28 cellular contexts compared by ENCODE assay signal in the genomic region with DNA sequence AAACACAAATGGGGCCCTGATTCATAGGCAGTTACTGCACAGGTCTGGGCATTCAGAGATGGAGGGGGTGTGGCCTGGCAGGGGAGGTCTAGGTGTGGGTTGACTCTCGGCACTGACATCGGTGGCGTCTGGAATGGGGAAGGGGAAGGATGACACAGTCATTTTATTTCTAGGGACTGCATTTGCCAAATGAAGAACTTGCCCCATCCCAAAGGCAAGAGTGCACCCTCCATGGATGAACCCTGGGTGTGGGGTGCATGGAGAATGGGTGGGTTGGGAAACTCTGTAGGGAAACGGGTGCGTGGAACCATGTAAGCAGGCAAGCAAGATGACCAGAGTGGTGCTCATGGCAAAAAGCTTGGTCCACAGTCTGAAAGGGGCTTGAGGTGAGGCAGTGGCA. TPM values are rescaled to one million over a fixed set of nuclear protein-coding genes. Genes with fewer than 3 reads are reported as not detected.
"Had no signal": no experiment of that assay in that cellular context is flagged by ENCODE, and none has a peak within 500 bp of the region (broad histone marks: within the 10 kb centered on the region; RNA-seq: fewer than 3 reads in every experiment).

No MANE protein-coding gene starts in this region.

- H3K9me3 Mint-ChIP-seq: activated CD4-positive, alpha-beta memory T cell treated with anti-CD3 and anti-CD28 coated beads for 36 hours; activated naive CD4-positive, alpha-beta T cell treated with anti-CD3 and anti-CD28 coated beads, Interleukin-2, amount 50 U/mL, for 72 hours; activated T-cell treated with anti-CD3 and anti-CD28 coated beads, Interleukin-2, amount 50 U/mL, for 24 hours had no signal

- H3K4me3 ChIP-seq: ascending aorta, body of pancreas, PC-9 had no signal

- H3K36me3 ChIP-seq: ascending aorta had no signal

- ATAC-seq: body of pancreas, WTC11 had no signal

- H3K27ac Mint-ChIP-seq: activated CD4-positive, alpha-beta memory T cell treated with anti-CD3 and anti-CD28 coated beads for 36 hours; activated naive CD8-positive, alpha-beta T cell treated with anti-CD3 and anti-CD28 coated beads, Interleukin-2, amount 50 U/mL, for 24 hours; activated T-cell treated with anti-CD3 and anti-CD28 coated beads, Interleukin-2, amount 50 U/mL, for 24 hours; activated T-helper 1 cell treated with anti-CD3 and anti-CD28 coated beads, Interleukin-12 subunit alpha, Interleukin-12 subunit beta, Interleukin-2, Interleukin-4 antibody, amounts not matched to agents 30 ng/mL and 10 ng/mL and 1 ng/mL, durations not matched to agents 14 hours and 24 hours and 36 hours; T-helper 1 cell treated with Interleukin-12 subunit alpha and Interleukin-12 subunit beta and Interleukin-4 antibody, amounts not matched to agents 30 μg/mL and 1 μg/mL, for 36 hours; WTC11 had no signal

- DNase-seq: activated CD4-positive, alpha-beta T cell treated with anti-CD3 and anti-CD28 coated beads for 48 hours; activated CD4-positive, CD25-positive, alpha-beta regulatory T cell treated with anti-CD3 and anti-CD28 coated beads, Interleukin-2, amount 50 U/mL, for 72 hours; activated effector memory CD4-positive, alpha-beta T cell treated with anti-CD3 and anti-CD28 coated beads, Interleukin-2, amount 50 U/mL, for 16 hours; activated naive CD4-positive, alpha-beta T cell treated with Interleukin-2 at 50 U/mL for 16 hours; activated T-cell treated with anti-CD3 and anti-CD28 coated beads, Interleukin-2, amount 50 U/mL, for 24 hours; amniotic stem cell; body of pancreas; central memory CD4-positive, alpha-beta T cell; Kasumi-1; KBM-7; NCI-H1105 treated with DMSO at 0.1 percent for 48 hours; NCI-H1436 treated with DMSO at 0.1 percent for 48 hours; NCI-H187 treated with DMSO at 0.1 percent for 48 hours; NCI-H2081 treated with DMSO at 0.1 percent for 48 hours; NCI-H446; NCI-H524; PC-9; SHP77 treated with DMSO at 0.1 percent for 48 hours; T-helper 9 cell had no signal

- H3K4me3 Mint-ChIP-seq: activated CD4-positive, alpha-beta memory T cell treated with anti-CD3 and anti-CD28 coated beads for 36 hours; activated naive CD8-positive, alpha-beta T cell treated with anti-CD3 and anti-CD28 coated beads, Interleukin-2, amount 50 U/mL, for 24 hours; activated T-cell treated with anti-CD3 and anti-CD28 coated beads, Interleukin-2, amount 50 U/mL, for 24 hours; activated T-helper 1 cell treated with anti-CD3 and anti-CD28 coated beads, Interleukin-12 subunit alpha, Interleukin-12 subunit beta, Interleukin-2, Interleukin-4 antibody, amounts not matched to agents 30 ng/mL and 10 ng/mL and 1 ng/mL, durations not matched to agents 14 hours and 24 hours and 36 hours; T-helper 1 cell treated with Interleukin-12 subunit alpha and Interleukin-12 subunit beta and Interleukin-4 antibody, amounts not matched to agents 30 μg/mL and 1 μg/mL, for 36 hours; WTC11 had no signal

- H3K9me3 ChIP-seq: ascending aorta, body of pancreas had no signal

- H3K27ac ChIP-seq: ascending aorta, body of pancreas, PC-9 had no signal

- H3K36me3 Mint-ChIP-seq: activated CD4-positive, alpha-beta memory T cell treated with anti-CD3 and anti-CD28 coated beads for 36 hours; activated naive CD4-positive, alpha-beta T cell treated with anti-CD3 and anti-CD28 coated beads, Interleukin-2, amount 50 U/mL, for 72 hours had no signal

- H3K4me1 ChIP-seq: ascending aorta, body of pancreas had no signal

- H3K27me3 ChIP-seq: ascending aorta, body of pancreas had no signal

RNA-seq across cellular contexts. Expression of a gene that starts 24.5 kb away (rescaled TPM):
- total RNA-seq: activated CD4-positive, alpha-beta memory T cell treated with anti-CD3 and anti-CD28 coated beads for 36 hours; activated naive CD4-positive, alpha-beta T cell treated with anti-CD3 and anti-CD28 coated beads, Interleukin-2, amount 50 U/mL, for 72 hours; activated T-helper 1 cell treated with anti-CD3 and anti-CD28 coated beads, Interleukin-12 subunit alpha, Interleukin-12 subunit beta, Interleukin-2, Interleukin-4 antibody, amounts not matched to agents 30 ng/mL and 10 ng/mL and 1 ng/mL, durations not matched to agents 14 hours and 24 hours and 36 hours; ascending aorta; bronchial epithelial cell; PC-9; SK-MEL-5 had no signal
